Comparison of ENCODE assay signal across 8 cellular contexts in the genomic region with DNA sequence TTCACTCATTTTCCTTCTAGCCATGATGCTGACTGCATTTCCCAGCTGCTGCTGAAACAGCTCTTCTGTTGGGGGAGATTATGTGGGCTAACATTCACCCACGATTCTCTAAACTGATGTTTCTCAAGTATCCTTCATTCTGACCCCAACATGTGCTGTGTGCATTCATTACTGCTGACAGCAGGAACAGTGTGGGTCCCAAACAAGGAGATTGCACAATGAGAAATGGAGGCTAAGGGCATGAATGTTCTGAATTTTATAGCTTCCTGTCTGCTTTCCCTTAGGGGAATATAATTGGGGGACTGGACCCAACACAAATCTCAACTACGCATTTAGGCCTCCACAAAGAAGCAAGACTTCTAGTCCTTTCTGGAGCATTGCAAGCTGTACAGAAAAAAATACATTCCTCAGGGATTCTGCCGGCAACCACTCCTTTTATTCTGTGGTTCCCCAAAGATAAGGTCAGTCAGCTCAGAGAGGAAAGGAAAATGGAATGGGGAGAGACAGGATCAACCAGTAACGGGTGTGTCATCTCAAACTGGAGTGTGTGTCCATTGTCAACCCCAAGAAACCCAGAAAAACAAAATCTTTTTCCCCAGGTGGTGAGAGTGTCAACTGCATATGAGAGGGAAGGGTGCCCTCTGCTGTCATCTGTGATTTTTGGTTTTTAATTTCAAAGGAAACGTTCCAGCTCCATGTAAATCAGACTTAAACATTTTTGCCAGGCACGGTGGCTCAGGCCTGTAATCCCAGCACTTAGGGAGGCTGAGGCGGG.
DNase-seq lines count a peak whose midpoint lies in the region; ATAC-seq and TF ChIP-seq lines count a peak whose summit lies in the region.

No MANE protein-coding gene starts in this region.

- H3K9ac ChIP-seq in KMS-11, result no peak overlapping the region; the same call in 1 of the 2 replicates

- no peaks in the 10 kb centered on the region for H3K79me2 ChIP-seq in KMS-11 (ENCODE audit: insufficient read depth, low read depth)

- H3K36me3 ChIP-seq in KMS-11 (ENCODE audit: insufficient read depth), result no peaks in the 10 kb centered on the region
- H3K36me3 ChIP-seq in ascending aorta, result no peaks in the 10 kb centered on the region

- H3K27me3 ChIP-seq in KMS-11 (ENCODE audit: insufficient read depth, low read depth) (no peaks in the 10 kb centered on the region), ascending aorta (no peaks in the 10 kb centered on the region)

- no peaks in the 10 kb centered on the region for H3K9me3 ChIP-seq in ascending aorta

- intact Hi-C loops in ascending aorta (cut with DNase I) (loop anchor here (1.0 to 10.0 kb wide), 6 partner anchors 91 to 541 kb away; no protein-coding TSS in a partner anchor), left cardiac atrium (cut with DNase I) (loop anchor here (2.0 to 10.0 kb wide), 5 partner anchors 123 to 673 kb away; a partner anchor contains a TSS)

- H3K27ac ChIP-seq in KMS-11 (peak overlapping the region; percentile 31; the same call in 1 of the 2 replicates), ascending aorta (peak overlapping the region; percentile 71 to 82)

- H3K4me1 ChIP-seq in KMS-11 (ENCODE audit: low read depth, poor library complexity, severe bottlenecking) (peaks cover 17% of the 10 kb centered on the region), ascending aorta (peaks cover 0 to 10% of the 10 kb centered on the region in 2 donors)

- no peaks in the 10 kb centered on the region for H4K20me1 ChIP-seq in KMS-11 (ENCODE audit: insufficient read depth)

- DNase-seq in Ammon's horn (ENCODE audit: low spot score) (peak; percentile 65), RKO (ENCODE audit: low spot score) (peak; percentile 69), ascending aorta (ENCODE audit: low spot score in 2 of 2) (peak in 1 of 2 donors; percentile 69), left cardiac atrium (no peak), pulmonary artery endothelial cell (ENCODE audit: low read depth, low spot score) (peak; percentile 48)

- H2AFZ ChIP-seq in KMS-11 (ENCODE audit: low read depth), result peak overlapping the region; percentile 66; the same call in 1 of the 2 replicates

- peak; percentile 68 for ATAC-seq in GM18867 (IDR thresholded peaks at IDR 0.05; ENCODE audit: unreplicated experiment)
- peak; percentile 77 to 88 for ATAC-seq in left cardiac atrium
- ATAC-seq in HG03457 (IDR thresholded peaks at IDR 0.05; ENCODE audit: unreplicated experiment), result no peak

- peak; percentile 65 for TF ChIP-seq CTCF in KMS-11 (conservative IDR thresholded peaks at IDR 0.05; ENCODE audit: low read depth, low read length)
- TF ChIP-seq CTCF in ascending aorta (IDR thresholded peaks at IDR 0.05), result peak; percentile 37 to 86 (median 70)

- peak overlapping the region; percentile 34; the same call in 1 of the 2 replicates for H3K4me2 ChIP-seq in KMS-11

- H3K4me3 ChIP-seq in KMS-11 (IDR thresholded peaks at IDR 0.05; ENCODE audit: insufficient read depth, low read depth, low read length), result no peak overlapping the region
- H3K4me3 ChIP-seq in ascending aorta, result no peak overlapping the region
